ENCODE assay signal across 23 cellular contexts in genomic region chr13:80171096-80171495, GRCh38.
DNase-seq lines count a peak whose midpoint lies in the region; ATAC-seq, FAIRE-seq and TF ChIP-seq lines count a peak whose summit lies in the region.
"Had no signal": no experiment of that assay in that cellular context is flagged by ENCODE, and none has a peak within 500 bp of the region (broad histone marks: within the 10 kb centered on the region; RNA-seq: fewer than 3 reads in every experiment).

No MANE protein-coding gene starts in this region.

- H3K27ac Mint-ChIP-seq in stimulated activated naive CD8-positive, alpha-beta T cell treated with anti-CD3 and anti-CD28 coated beads, Interleukin-15, amount 100 ng/mL, for 72 hours, result no peak overlapping the region
- H3K27ac Mint-ChIP-seq: CD4-positive, CD25-positive, alpha-beta regulatory T cell; IgD-negative memory B cell had no signal

- H4K20me1 ChIP-seq in GM12878 (ENCODE audit: control insufficient read depth, insufficient read depth), result no peaks in the 10 kb centered on the region
- H4K20me1 ChIP-seq: BLaER1 had no signal

- CTCF ChIA-PET in GM12878 (lab: Yijun Ruan, JAX), result no interaction called here

- no peak overlapping the region for H3K4me3 ChIP-seq in GM12878
- H3K4me3 ChIP-seq: BLaER1, SJSA1 had no signal

- no peak for DNase-seq in stimulated activated naive CD8-positive, alpha-beta T cell treated with anti-CD3 and anti-CD28 coated beads, Interleukin-15, amount 100 ng/mL, for 72 hours
- no peak for DNase-seq in stimulated activated naive CD8-positive, alpha-beta T cell treated with anti-CD3 and anti-CD28 coated beads, Interleukin-15, Interleukin-2, amounts not matched to agents 100 U/mL and 50 U/mL, for 24 hours
- no peak for DNase-seq in GM12878 (ENCODE audit: low read depth, low spot score)
- peak; percentile 32 for DNase-seq in kidney tubule cell (ENCODE audit: low spot score)
- no peak for DNase-seq in NCI-H69 (lab: John Stamatoyannopoulos, UW)
- DNase-seq in D341Med (ENCODE audit: low spot score), result no peak
- no peak for DNase-seq in NCI-H748 treated with DMSO at 0.1 percent for 48 hours (lab: John Stamatoyannopoulos, UW)
- DNase-seq: CD4-positive, CD25-positive, alpha-beta regulatory T cell; GF-D8; NCI-H1092; NCI-H1417 treated with DMSO at 0.1 percent for 48 hours; NCI-H1694 treated with DMSO at 0.1 percent for 48 hours; NCI-H2081; NCI-H226; NCI-H510A treated with DMSO at 0.1 percent for 48 hours; NCI-H774; PC-3 had no signal

- TF ChIP-seq POLR2A in GM12878 (IDR thresholded peaks at IDR 0.05; ENCODE audit: low read depth, low read length), result no peak

- RAD21 ChIA-PET in GM12878 (lab: Charles Lee; ENCODE audit: unreplicated experiment), result no interaction called here

- H3K9ac ChIP-seq in GM12878 (ENCODE audit: control insufficient read depth, insufficient read depth, low read length), result no peak overlapping the region
- H3K9ac ChIP-seq: BLaER1, KMS-11 had no signal

- SMC1A ChIA-PET in GM12878 (lab: Charles Lee; ENCODE audit: uncharacterized antibody, unreplicated experiment), result interaction anchor here (0.7 to 1.5 kb wide), 2 partner anchors 11 to 25 kb away, joined by 3 read pairs; no protein-coding TSS in a partner anchor

- no TSS peak for BruUV-seq in GM12878 (replicated peaks; lab: Mats Ljungman, UMichigan)

- H3K4me1 ChIP-seq in GM12878 (ENCODE audit: control insufficient read depth, insufficient read depth, low read length), result no peaks in the 10 kb centered on the region
- H3K4me1 ChIP-seq: SJSA1 had no signal

- no peaks in the 10 kb centered on the region for H3K9me3 ChIP-seq in GM12878 (replicated peaks; ENCODE audit: control insufficient read depth, insufficient read depth, low read length)

- no peak for FAIRE-seq in GM12878 (lab: Jason Lieb, UNC)

- H3K9me3 Mint-ChIP-seq in stimulated activated naive CD8-positive, alpha-beta T cell treated with anti-CD3 and anti-CD28 coated beads, Interleukin-15, amount 100 ng/mL, for 72 hours, result no peaks in the 10 kb centered on the region

- 32% methylated on average over 4 of the region's 4 CpGs for whole genome bisulfite sequencing in GM12878 (ENCODE audit: insufficient coverage, insufficient replicate concordance, low lambda C conversion rate, missing lambda C conversion rate)

- ATAC-seq in stimulated activated naive CD8-positive, alpha-beta T cell treated with anti-CD3 and anti-CD28 coated beads, Interleukin-15, amount 100 ng/mL, for 72 hours, result peak; percentile 15
- ATAC-seq in stimulated activated naive CD8-positive, alpha-beta T cell treated with anti-CD3 and anti-CD28 coated beads, Interleukin-15, Interleukin-2, amounts not matched to agents 100 U/mL and 50 U/mL, for 24 hours, result no peak
- ATAC-seq in GM12878, result peak; percentile 54
- ATAC-seq: HCT116, PC-3, Right ventricle myocardium inferior had no signal

- no peak overlapping the region for H3K4me2 ChIP-seq in GM12878 (ENCODE audit: control insufficient read depth, insufficient read depth)
- H3K4me2 ChIP-seq: BLaER1, KMS-11 had no signal

- H3K4me1 Mint-ChIP-seq in stimulated activated naive CD8-positive, alpha-beta T cell treated with anti-CD3 and anti-CD28 coated beads, Interleukin-15, amount 100 ng/mL, for 72 hours, result no peaks in the 10 kb centered on the region
- H3K4me1 Mint-ChIP-seq: CD4-positive, CD25-positive, alpha-beta regulatory T cell had no signal

- no peak overlapping the region for H3K4me3 Mint-ChIP-seq in stimulated activated naive CD8-positive, alpha-beta T cell treated with anti-CD3 and anti-CD28 coated beads, Interleukin-15, amount 100 ng/mL, for 72 hours
- H3K4me3 Mint-ChIP-seq: CD4-positive, CD25-positive, alpha-beta regulatory T cell; IgD-negative memory B cell had no signal

- intact Hi-C loops in GM12878 (cut with micrococcal nuclease; ENCODE audit: unreplicated experiment), result no loop called here

- no peaks in the 10 kb centered on the region for H3K36me3 ChIP-seq in GM12878 (ENCODE audit: control insufficient read depth in 2 of 2, insufficient read depth in 2 of 2, low read length in 1 of 2)
- H3K36me3 ChIP-seq: BLaER1, SJSA1 had no signal

- no peaks in the 10 kb centered on the region for H3K27me3 ChIP-seq in GM12878 (replicated peaks in 1 of 2; ENCODE audit: control insufficient read depth in 2 of 2, insufficient read depth in 2 of 2, low read length in 1 of 2)
- H3K27me3 ChIP-seq: BLaER1, SJSA1 had no signal

- no peaks in the 10 kb centered on the region for H3K79me2 ChIP-seq in GM12878 (ENCODE audit: control insufficient read depth, insufficient read depth, low read length)

- no peak for TF ChIP-seq CTCF in GM12878 (IDR thresholded peaks at IDR 0.05 in 2 of 3, conservative IDR thresholded peaks at IDR 0.05 in 1 of 3; ENCODE audit: control insufficient read depth in 2 of 3, extremely low read depth in 1 of 3, insufficient read depth in 1 of 3, low read depth in 3 of 3, low read length in 3 of 3)

- no peak for TF ChIP-seq EP300 in GM12878 (IDR thresholded peaks at IDR 0.05; ENCODE audit: borderline replicate concordance in 1 of 2, control insufficient read depth in 1 of 2, low read depth in 2 of 2, low read length in 2 of 2)

- no peaks in the 10 kb centered on the region for H3K27me3 Mint-ChIP-seq in stimulated activated naive CD8-positive, alpha-beta T cell treated with anti-CD3 and anti-CD28 coated beads, Interleukin-15, amount 100 ng/mL, for 72 hours
- H3K27me3 Mint-ChIP-seq: CD4-positive, CD25-positive, alpha-beta regulatory T cell had no signal

- no peak overlapping the region for H2AFZ ChIP-seq in GM12878 (ENCODE audit: control insufficient read depth, low read depth, low read length)

- in situ Hi-C loops in GM12878 (cut with MboI), result no loop called here

- no peak for TF ChIP-seq RAD21 in GM12878 (IDR thresholded peaks at IDR 0.05; ENCODE audit: insufficient read depth, low read depth, low read length)

- POLR2A ChIA-PET in GM12878 (lab: Charles Lee), result interaction anchor here (1.2 kb wide), 1 partner anchor 27 kb away, joined by 3 read pairs; no protein-coding TSS in a partner anchor

- no peak overlapping the region for H3K27ac ChIP-seq in GM12878 (ENCODE audit: control insufficient read depth, insufficient read depth)
- H3K27ac ChIP-seq: BLaER1, KMS-11, SJSA1 had no signal

TF ChIP-seq in GM12878, 131 proteins besides CTCF, POLR2A, EP300 and RAD21:
- TF ChIP-seq NR2F1 (conservative IDR thresholded peaks at IDR 0.05) (peak; percentile 83), MTA2 (IDR thresholded peaks at IDR 0.05; ENCODE audit: low read depth) (no peak), NR2C1 (IDR thresholded peaks at IDR 0.05) (0 out of 2 replicates have a peak, but pooled peaks have one; percentile 15), PRDM15 (CRISPR knock-in tag; IDR thresholded peaks at IDR 0.05) (no peak)
TF ChIP-seq in GM12878: peak in this region for 2.
